9 cellular contexts compared by ENCODE assay signal in the genomic region with DNA sequence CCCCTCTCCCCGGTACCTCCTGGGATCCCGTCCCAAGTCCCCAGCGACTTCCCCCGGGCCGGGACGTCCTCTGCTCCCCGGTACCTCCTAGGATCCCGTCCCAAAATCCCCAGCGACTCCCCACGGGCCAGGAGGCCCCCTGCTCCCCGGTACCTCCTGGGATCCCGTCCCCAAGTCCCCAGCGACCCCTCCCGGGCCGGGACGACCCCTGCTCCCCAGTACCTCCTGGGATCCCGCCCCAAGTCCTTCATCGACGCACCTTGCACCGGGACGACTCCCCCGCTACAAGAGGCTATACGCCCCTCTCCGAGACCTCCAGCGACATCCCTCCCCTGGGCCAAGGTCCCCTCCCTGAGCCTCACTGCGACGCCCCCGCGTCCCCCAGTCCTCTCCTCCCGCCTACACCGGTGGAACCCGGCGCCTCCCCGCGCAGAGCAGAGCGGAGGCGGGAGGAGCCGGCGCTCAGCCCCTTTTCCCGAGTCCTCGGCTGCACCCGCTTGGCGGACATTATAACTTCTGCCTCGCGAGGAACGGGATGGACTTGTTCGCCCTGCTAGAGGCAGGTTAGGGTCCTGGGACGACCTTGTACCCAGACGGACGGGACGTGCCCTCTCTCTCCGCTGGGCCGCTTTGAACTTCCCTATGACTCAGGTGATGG. TPM values are rescaled to one million over a fixed set of nuclear protein-coding genes. Genes with fewer than 3 reads are reported as not detected.
A peak's percentile ranks its signal among the peaks of the same experiment; 100 is the strongest.
DNase-seq lines count a peak whose midpoint lies in the region; ATAC-seq and TF ChIP-seq lines count a peak whose summit lies in the region.
"Had no signal": no experiment of that assay in that cellular context is flagged by ENCODE, and none has a peak within 500 bp of the region (broad histone marks: within the 10 kb centered on the region; RNA-seq: fewer than 3 reads in every experiment).

No MANE protein-coding gene starts in this region.

- peak overlapping the region; percentile 36 for H2AFZ ChIP-seq in mesenchymal stem cell (ENCODE audit: low read depth, low read length)

- peak overlapping the region in 1 of 2 experiments; percentile 23 for H3K23ac ChIP-seq in mesenchymal stem cell (ENCODE audit: low read length in 2 of 2)

- H3K27me3 ChIP-seq in dorsolateral prefrontal cortex (no peaks in the 10 kb centered on the region), mesenchymal stem cell (ENCODE audit: control insufficient read depth in 1 of 2, insufficient read depth in 1 of 2, low read length in 2 of 2) (peaks cover 6 to 25% of the 10 kb centered on the region in 2 experiments), tibial artery (no peaks in the 10 kb centered on the region)

- H3K27ac ChIP-seq in RWPE1 = peak overlapping the region; percentile 95
- peak overlapping the region in 34 of 59 donors; percentile 0 to 79 (median 47) for H3K27ac ChIP-seq in dorsolateral prefrontal cortex
- H3K27ac ChIP-seq in mesenchymal stem cell (ENCODE audit: low read length, poor library complexity, severe bottlenecking) = no peak overlapping the region
- H3K27ac ChIP-seq in tibial artery = peak overlapping the region; percentile 42 to 52

- no peak overlapping the region for H3K4ac ChIP-seq in mesenchymal stem cell (ENCODE audit: low read depth in 1 of 2, low read length in 2 of 2)

- H3K4me3 ChIP-seq in dorsolateral prefrontal cortex (peak overlapping the region; percentile 49 to 82 (median 71)), mesenchymal stem cell (ENCODE audit: insufficient read depth in 1 of 2, low read depth in 1 of 2, low read length in 2 of 2) (peak overlapping the region; percentile 66 to 86), tibial artery (peak overlapping the region; percentile 57 to 81)

- TF ChIP-seq CTCF in RWPE1 (conservative IDR thresholded peaks at IDR 0.05; ENCODE audit: low read depth) = no peak
- TF ChIP-seq CTCF in dorsolateral prefrontal cortex (IDR thresholded peaks at IDR 0.05 in 54 of 56, conservative IDR thresholded peaks at IDR 0.05 in 2 of 56; ENCODE audit: low read depth in 1 of 56, partially characterized antibody in 56 of 56) = peak in 1 of 56 donors; percentile 7
- no peak for TF ChIP-seq CTCF in tibial artery (IDR thresholded peaks at IDR 0.05)

- H3K4me1 ChIP-seq in mesenchymal stem cell (ENCODE audit: control insufficient read depth, insufficient read depth, low read depth, low read length) (peaks cover 17% of the 10 kb centered on the region), tibial artery (peaks cover 0 to 32% (median 25%) of the 10 kb centered on the region in 4 donors)

- H2BK5ac ChIP-seq in mesenchymal stem cell (ENCODE audit: low read depth, low read length, poor library complexity, severe bottlenecking) = no peak overlapping the region

- peak overlapping the region; percentile 77 for H3K9ac ChIP-seq in mesenchymal stem cell (ENCODE audit: low read length)

- H3K36me3 ChIP-seq in mesenchymal stem cell (ENCODE audit: control insufficient read depth in 1 of 2, insufficient read depth in 2 of 2, low read depth in 1 of 2, low read length in 2 of 2) (no peaks in the 10 kb centered on the region), tibial artery (no peaks in the 10 kb centered on the region)

- H2BK120ac ChIP-seq in mesenchymal stem cell (ENCODE audit: low read depth, low read length) = peak overlapping the region; percentile 96

- H3K9me3 ChIP-seq in mesenchymal stem cell (ENCODE audit: control insufficient read depth, low read length) (no peaks in the 10 kb centered on the region), tibial artery (no peaks in the 10 kb centered on the region)

- no peaks in the 10 kb centered on the region for H3K79me1 ChIP-seq in mesenchymal stem cell (replicated peaks; ENCODE audit: low read length, poor library complexity, severe bottlenecking)

- peak overlapping the region; percentile 91 for H3K4me2 ChIP-seq in mesenchymal stem cell (ENCODE audit: low read length, poor library complexity, severe bottlenecking)

- CTCF ChIA-PET in RWPE1 (lab: Yijun Ruan, JAX) = no interaction called here

- peak overlapping the region in 1 of 2 experiments; percentile 77 for H3K18ac ChIP-seq in mesenchymal stem cell (ENCODE audit: low read depth in 1 of 2, low read length in 2 of 2)

- no peak overlapping the region for H4K8ac ChIP-seq in mesenchymal stem cell (ENCODE audit: low read length)

- DNase-seq in DMS153 treated with DMSO at 0.1 percent for 48 hours (lab: John Stamatoyannopoulos, UW; ENCODE audit: unreplicated experiment) (peak; percentile 22), RWPE1 (ENCODE audit: low spot score) (peak; percentile 9), dorsolateral prefrontal cortex (peak in 1 of 10 donors; percentile 49), mesenchymal stem cell (peak; percentile 50), tibial artery (peak in 1 of 2 donors; percentile 45), NCI-H2196 treated with DMSO at 0.1 percent for 48 hours (lab: John Stamatoyannopoulos, UW; ENCODE audit: unreplicated experiment) (no peak), H4 (ENCODE audit: low spot score) (no peak)

- no peak for ATAC-seq in GM18867 (IDR thresholded peaks at IDR 0.05; ENCODE audit: unreplicated experiment)

- no peak overlapping the region for H2AK5ac ChIP-seq in mesenchymal stem cell (ENCODE audit: low read length, severe bottlenecking)

- no peak overlapping the region for H2BK15ac ChIP-seq in mesenchymal stem cell (ENCODE audit: low read depth, poor library complexity, severe bottlenecking)

- intact Hi-C loops in dorsolateral prefrontal cortex (cut with DNase I) (loop anchor here in 1 of 2 donors (5.0 kb wide), 1 partner anchor 79 kb away; no protein-coding TSS in a partner anchor), tibial artery (cut with DNase I; ENCODE audit: low total_unique reads) (no loop called here)

- 5% methylated on average over 51 of the region's 53 CpGs for WGBS in mesenchymal stem cell

- no peak overlapping the region for H2BK12ac ChIP-seq in mesenchymal stem cell (ENCODE audit: low read length in 2 of 2)

- H3K14ac ChIP-seq in mesenchymal stem cell (ENCODE audit: low read length in 2 of 2) = no peak overlapping the region

- no peak overlapping the region for H4K91ac ChIP-seq in mesenchymal stem cell (ENCODE audit: low read length)

- POLR2A ChIA-PET in RWPE1 (lab: Yijun Ruan, JAX; ENCODE audit: low non-redundant PET) = no interaction called here

RNA-seq across cellular contexts. Expression of a gene that starts 0.9 kb away (rescaled TPM):
- total RNA-seq in dorsolateral prefrontal cortex = 10 to 100 TPM; 11.4 to 40.0 (median 19.2) TPM
- polyA plus RNA-seq in mesenchymal stem cell (2013, experiment 1 of 2) = 32.9 TPM
- 33.1 TPM for polyA plus RNA-seq in mesenchymal stem cell (2013, experiment 2 of 2)
- 2.6 and 3.9 TPM in 2 replicates for total RNA-seq in H4 (2014; rRNA removed; shearing (Covaris generic))

RNA-seq across cellular contexts. Expression of a gene that starts 12.1 kb away (rescaled TPM):
- 1 to 10 TPM in 11 of 120 experiments, under 1 TPM in 38, not detected in 71; 0.32 to 2.0 (median 0.72) TPM for total RNA-seq in dorsolateral prefrontal cortex
- 0.19 TPM for polyA plus RNA-seq in mesenchymal stem cell (2013, experiment 1 of 2)
- polyA plus RNA-seq in mesenchymal stem cell (2013, experiment 2 of 2) = 0.07 TPM
- not detected in 2 replicates for total RNA-seq in H4 (2014; rRNA removed; shearing (Covaris generic))
- total RNA-seq: HT1080 had no signal

Comparison
In these comparisons a context has a peak if more than half of its experiments do, and no peak if none do; other contexts are left out.
1. DNase-seq: peak in DMS153 treated with DMSO at 0.1 percent for 48 hours (single experiment), RWPE1 (single experiment) and mesenchymal stem cell (single experiment); none in NCI-H2196 treated with DMSO at 0.1 percent for 48 hours (single experiment) and H4 (single experiment).
2. Peak in every context shown above with its lines, with median percentiles within 50 percentile points of each other: H3K4me3 ChIP-seq.